1 cellular context compared by ENCODE assay signal in genomic region chr14:20428802-20429201, GRCh38.
TF ChIP-seq lines count a peak whose summit lies in the region.

No MANE protein-coding gene starts in this region.

TF ChIP-seq in GM12878, 131 proteins besides CTCF, POLR2A, EP300 and RAD21:
- no peak for TF ChIP-seq ZNF622 (IDR thresholded peaks at IDR 0.05)
- no peak for TF ChIP-seq SP1 (IDR thresholded peaks at IDR 0.05; ENCODE audit: low read depth, low read length)
- TF ChIP-seq MEF2B (IDR thresholded peaks at IDR 0.05; ENCODE audit: partially characterized antibody, poor library complexity, severe bottlenecking) = no peak
- no peak for TF ChIP-seq ZNF274 (IDR thresholded peaks at IDR 0.05; ENCODE audit: insufficient read depth, insufficient read length)
- no peak for TF ChIP-seq BCL11A (IDR thresholded peaks at IDR 0.05; ENCODE audit: low read depth, low read length)
TF ChIP-seq in GM12878: peak in this region for 0.
